In genomic region chr16:49861299-49861698, GRCh38 we compare ENCODE assay signal across 39 cellular contexts. TPM values are rescaled to one million over a fixed set of nuclear protein-coding genes. Genes with fewer than 3 reads are reported as not detected.
"Had no signal": no experiment of that assay in that cellular context is flagged by ENCODE, and none has a peak within 500 bp of the region (broad histone marks: within the 10 kb centered on the region; RNA-seq: fewer than 3 reads in every experiment).

No MANE protein-coding gene starts in this region.

- H3K4me3 Mint-ChIP-seq: activated B cell treated with CpG ODN at 0.5 μM for 24 hours; activated CD4-positive, alpha-beta memory T cell treated with anti-CD3 and anti-CD28 coated beads for 36 hours; activated CD4-positive, alpha-beta T cell treated with anti-CD3 and anti-CD28 coated beads, Interleukin-2, amount 10 ng/mL, durations not matched to agents 24 days and 14 days; activated CD8-positive, alpha-beta T cell treated with anti-CD3 and anti-CD28 coated beads for 36 hours; activated naive CD4-positive, alpha-beta T cell treated with anti-CD3 and anti-CD28 coated beads for 36 hours; activated naive CD8-positive, alpha-beta T cell treated with anti-CD3 and anti-CD28 coated beads for 36 hours; activated T-cell treated with anti-CD3 and anti-CD28 coated beads, Interleukin-2, amount 50 U/mL, for 4 hours; activated T-cell treated with anti-CD3 and anti-CD28 coated beads, Interleukin-2, amount 50 U/mL, for 72 hours; activated T-helper 1 cell treated with anti-CD3 and anti-CD28 coated beads, Interleukin-12 subunit alpha, Interleukin-12 subunit beta, Interleukin-2, Interleukin-4 antibody, amounts not matched to agents 30 ng/mL and 10 ng/mL and 1 ng/mL, durations not matched to agents 14 hours and 24 hours and 36 hours; activated T-helper 17 cell treated with anti-CD3 and anti-CD28 coated beads, Interleukin-2, amount 50 U/mL, for 72 hours; central memory CD8-positive, alpha-beta T cell; T-helper 1 cell treated with Interleukin-12 subunit alpha and Interleukin-12 subunit beta and Interleukin-4 antibody, amounts not matched to agents 30 μg/mL and 1 μg/mL, for 36 hours; T-helper 2 cell treated with Interferon-gamma antibody and Interleukin-4, amounts not matched to agents 5 μg/mL and 100 μg/mL, for 36 hours had no signal

- H3K4me1 Mint-ChIP-seq: central memory CD8-positive, alpha-beta T cell had no signal

- H3K27me3 ChIP-seq: adrenal gland, ascending aorta, cardiac muscle cell had no signal

- H3K27ac Mint-ChIP-seq: activated B cell treated with CpG ODN at 0.5 μM for 24 hours; activated CD4-positive, alpha-beta memory T cell treated with anti-CD3 and anti-CD28 coated beads for 36 hours; activated CD4-positive, alpha-beta T cell treated with anti-CD3 and anti-CD28 coated beads, Interleukin-2, amount 10 ng/mL, durations not matched to agents 24 days and 14 days; activated CD8-positive, alpha-beta T cell treated with anti-CD3 and anti-CD28 coated beads for 36 hours; activated naive CD4-positive, alpha-beta T cell treated with anti-CD3 and anti-CD28 coated beads for 36 hours; activated naive CD4-positive, alpha-beta T cell treated with anti-CD3 and anti-CD28 coated beads, Interleukin-2, amount 50 U/mL, for 72 hours; activated naive CD8-positive, alpha-beta T cell treated with anti-CD3 and anti-CD28 coated beads for 36 hours; activated T-cell treated with anti-CD3 and anti-CD28 coated beads, Interleukin-2, amount 50 U/mL, for 72 hours; activated T-helper 1 cell treated with anti-CD3 and anti-CD28 coated beads, Interleukin-12 subunit alpha, Interleukin-12 subunit beta, Interleukin-2, Interleukin-4 antibody, amounts not matched to agents 30 ng/mL and 10 ng/mL and 1 ng/mL, durations not matched to agents 14 hours and 24 hours and 36 hours; activated T-helper 17 cell treated with anti-CD3 and anti-CD28 coated beads, Interleukin-2, amount 50 U/mL, for 72 hours; T-helper 1 cell treated with Interleukin-12 subunit alpha and Interleukin-12 subunit beta and Interleukin-4 antibody, amounts not matched to agents 30 μg/mL and 1 μg/mL, for 36 hours; T-helper 2 cell treated with Interferon-gamma antibody and Interleukin-4, amounts not matched to agents 5 μg/mL and 100 μg/mL, for 36 hours had no signal

- H3K36me3 ChIP-seq: adrenal gland, ascending aorta, cardiac muscle cell, WERI-Rb-1 had no signal

- ATAC-seq: activated CD8-positive, alpha-beta T cell treated with anti-CD3 and anti-CD28 coated beads for 36 hours; activated naive CD4-positive, alpha-beta T cell treated with anti-CD3 and anti-CD28 coated beads, Interleukin-2, amount 50 U/mL, for 72 hours; activated T-cell treated with anti-CD3 and anti-CD28 coated beads, Interleukin-2, amount 50 U/mL, for 4 hours; activated T-cell treated with anti-CD3 and anti-CD28 coated beads, Interleukin-2, amount 50 U/mL, for 72 hours; activated T-helper 17 cell treated with anti-CD3 and anti-CD28 coated beads, Interleukin-2, amount 50 U/mL, for 72 hours had no signal

- H3K36me3 Mint-ChIP-seq: activated CD4-positive, alpha-beta memory T cell treated with anti-CD3 and anti-CD28 coated beads for 36 hours; activated naive CD8-positive, alpha-beta T cell treated with anti-CD3 and anti-CD28 coated beads for 36 hours; brain had no signal

- H3K4me3 ChIP-seq: adrenal gland, ascending aorta, cardiac muscle cell had no signal

- H3K9me3 Mint-ChIP-seq: activated B cell treated with CpG ODN at 0.5 μM for 24 hours; activated CD4-positive, alpha-beta memory T cell treated with anti-CD3 and anti-CD28 coated beads for 36 hours; activated CD4-positive, alpha-beta T cell treated with anti-CD3 and anti-CD28 coated beads, Interleukin-2, amount 10 ng/mL, durations not matched to agents 24 days and 14 days; activated CD8-positive, alpha-beta T cell treated with anti-CD3 and anti-CD28 coated beads for 36 hours; activated naive CD4-positive, alpha-beta T cell treated with anti-CD3 and anti-CD28 coated beads for 36 hours; activated naive CD4-positive, alpha-beta T cell treated with anti-CD3 and anti-CD28 coated beads, Interleukin-2, amount 50 U/mL, for 72 hours; activated naive CD8-positive, alpha-beta T cell treated with anti-CD3 and anti-CD28 coated beads for 36 hours; activated T-cell treated with anti-CD3 and anti-CD28 coated beads, Interleukin-2, amount 50 U/mL, for 4 hours; activated T-cell treated with anti-CD3 and anti-CD28 coated beads, Interleukin-2, amount 50 U/mL, for 72 hours; activated T-helper 1 cell treated with anti-CD3 and anti-CD28 coated beads, Interleukin-12 subunit alpha, Interleukin-12 subunit beta, Interleukin-2, Interleukin-4 antibody, amounts not matched to agents 30 ng/mL and 10 ng/mL and 1 ng/mL, durations not matched to agents 14 hours and 24 hours and 36 hours; activated T-helper 17 cell treated with anti-CD3 and anti-CD28 coated beads, Interleukin-2, amount 50 U/mL, for 72 hours; brain; central memory CD8-positive, alpha-beta T cell; T-helper 1 cell treated with Interleukin-12 subunit alpha and Interleukin-12 subunit beta and Interleukin-4 antibody, amounts not matched to agents 30 μg/mL and 1 μg/mL, for 36 hours; T-helper 2 cell treated with Interferon-gamma antibody and Interleukin-4, amounts not matched to agents 5 μg/mL and 100 μg/mL, for 36 hours had no signal

- H3K27ac ChIP-seq: adrenal gland, ascending aorta, cardiac muscle cell, WERI-Rb-1 had no signal

- DNase-seq: activated B cell treated with CpG ODN at 0.5 μM for 24 hours; activated CD4-positive, alpha-beta memory T cell treated with anti-CD3 and anti-CD28 coated beads for 36 hours; activated CD4-positive, alpha-beta T cell treated with anti-CD3 and anti-CD28 coated beads for 4 hours; activated CD4-positive, alpha-beta T cell treated with anti-CD3 and anti-CD28 coated beads, Interleukin-2, amount 10 ng/mL, durations not matched to agents 24 days and 14 days; activated CD4-positive, alpha-beta T cell treated with anti-CD3 and anti-CD28 coated beads, Interleukin-2, amount 50 U/mL, for 1 hour; activated CD4-positive, alpha-beta T cell treated with anti-CD3 and anti-CD28 coated beads, Interleukin-2, amount 50 U/mL, for 4 hours; activated CD4-positive, CD25-positive, alpha-beta regulatory T cell treated with anti-CD3 and anti-CD28 coated beads, Interleukin-2, amount 50 U/mL, for 72 hours; activated CD8-positive, alpha-beta memory T cell treated with anti-CD3 and anti-CD28 coated beads, Interleukin-2, amount 50 U/mL, for 4 hours; activated CD8-positive, alpha-beta T cell treated with anti-CD3 and anti-CD28 coated beads for 36 hours; activated effector memory CD4-positive, alpha-beta T cell treated with anti-CD3 and anti-CD28 coated beads, Interleukin-2, amount 50 U/mL, for 16 hours; activated gamma-delta T cell treated with Interleukin-2 at 50 U/mL for 16 hours; activated naive CD4-positive, alpha-beta T cell; activated naive CD4-positive, alpha-beta T cell treated with anti-CD3 and anti-CD28 coated beads for 36 hours; activated naive CD4-positive, alpha-beta T cell treated with anti-CD3 and anti-CD28 coated beads, Interleukin-2, amount 50 U/mL, for 16 hours; activated naive CD8-positive, alpha-beta T cell treated with anti-CD3 and anti-CD28 coated beads for 36 hours; activated T-cell treated with anti-CD3 and anti-CD28 coated beads for 4 hours; activated T-cell treated with anti-CD3 and anti-CD28 coated beads, Interleukin-2, amount 50 U/mL, for 1 hour; activated T-cell treated with anti-CD3 and anti-CD28 coated beads, Interleukin-2, amount 50 U/mL, for 4 hours; activated T-cell treated with anti-CD3 and anti-CD28 coated beads, Interleukin-2, amount 50 U/mL, for 72 hours; adrenal gland; amniotic stem cell; caudate nucleus; cerebellar nuclear complex; T-helper 1 cell; T-helper 2 cell; T-helper 9 cell; WERI-Rb-1 had no signal

- FAIRE-seq: bronchial epithelial cell, TTC549 had no signal

- H3K9me3 ChIP-seq: adrenal gland, ascending aorta had no signal

RNA-seq across cellular contexts. Expression of gene ZNF423, which starts 5.4 kb away (rescaled TPM):
- total RNA-seq: activated B cell treated with CpG ODN at 0.5 μM for 24 hours; activated CD4-positive, alpha-beta memory T cell treated with anti-CD3 and anti-CD28 coated beads for 36 hours; activated CD4-positive, alpha-beta T cell treated with anti-CD3 and anti-CD28 coated beads, Interleukin-2, amount 10 ng/mL, durations not matched to agents 24 days and 14 days; activated CD8-positive, alpha-beta memory T cell treated with anti-CD3 and anti-CD28 coated beads for 36 hours; activated CD8-positive, alpha-beta T cell treated with anti-CD3 and anti-CD28 coated beads for 36 hours; activated naive CD8-positive, alpha-beta T cell treated with anti-CD3 and anti-CD28 coated beads for 36 hours; activated T-cell treated with anti-CD3 and anti-CD28 coated beads, Interleukin-2, amount 50 U/mL, for 72 hours; activated T-helper 1 cell treated with anti-CD3 and anti-CD28 coated beads, Interleukin-12 subunit alpha, Interleukin-12 subunit beta, Interleukin-2, Interleukin-4 antibody, amounts not matched to agents 30 ng/mL and 10 ng/mL and 1 ng/mL, durations not matched to agents 14 hours and 24 hours and 36 hours; activated T-helper 17 cell treated with anti-CD3 and anti-CD28 coated beads, Interleukin-2, amount 50 U/mL, for 72 hours had no signal
